ENCODE assay signal across 28 cellular contexts in genomic region chr7:49308787-49309186, GRCh38.
"Had no signal": no experiment of that assay in that cellular context is flagged by ENCODE, and none has a peak within 500 bp of the region (broad histone marks: within the 10 kb centered on the region; RNA-seq: fewer than 3 reads in every experiment).

No MANE protein-coding gene starts in this region.

- H3K4me3 Mint-ChIP-seq: activated CD4-positive, alpha-beta memory T cell treated with anti-CD3 and anti-CD28 coated beads, Interleukin-2, amount 10 ng/mL, durations not matched to agents 7 days and 5 days; activated CD4-positive, alpha-beta T cell treated with anti-CD3 and anti-CD28 coated beads for 36 hours; activated CD4-positive, alpha-beta T cell treated with anti-CD3 and anti-CD28 coated beads, Interleukin-2, amount 10 ng/mL, durations not matched to agents 24 days and 14 days; activated naive CD4-positive, alpha-beta T cell treated with anti-CD3 and anti-CD28 coated beads for 36 hours; activated naive CD8-positive, alpha-beta T cell treated with anti-CD3 and anti-CD28 coated beads, Interleukin-2, amount 10 ng/mL, durations not matched to agents 7 days and 5 days; activated T-cell treated with anti-CD3 and anti-CD28 coated beads, Interleukin-2, amount 50 U/mL, for 4 hours; activated T-helper 17 cell treated with anti-CD3 and anti-CD28 coated beads, Interleukin-2, amount 50 U/mL, for 72 hours; effector memory CD8-positive, alpha-beta T cell had no signal

- H3K36me3 ChIP-seq: esophagus squamous epithelium, gastroesophageal sphincter, heart right ventricle had no signal

- H3K27ac ChIP-seq: body of pancreas, epithelial cell of prostate, esophagus squamous epithelium, gastroesophageal sphincter, heart right ventricle, hepatocyte had no signal

- H3K27me3 ChIP-seq: body of pancreas, esophagus squamous epithelium, gastroesophageal sphincter, heart right ventricle, hepatocyte had no signal

- H3K9me3 Mint-ChIP-seq: activated CD4-positive, alpha-beta T cell treated with anti-CD3 and anti-CD28 coated beads, Interleukin-2, amount 10 ng/mL, durations not matched to agents 24 days and 14 days had no signal

- H3K79me2 ChIP-seq: hepatocyte had no signal

- H2AFZ ChIP-seq: hepatocyte had no signal

- H3K4me3 ChIP-seq: body of pancreas, esophagus squamous epithelium, gastroesophageal sphincter, heart right ventricle, hepatocyte had no signal

- H3K27ac Mint-ChIP-seq: activated CD4-positive, alpha-beta memory T cell treated with anti-CD3 and anti-CD28 coated beads, Interleukin-2, amount 10 ng/mL, durations not matched to agents 7 days and 5 days; activated CD4-positive, alpha-beta T cell treated with anti-CD3 and anti-CD28 coated beads for 36 hours; activated CD4-positive, alpha-beta T cell treated with anti-CD3 and anti-CD28 coated beads, Interleukin-2, amount 10 ng/mL, durations not matched to agents 24 days and 14 days; activated naive CD4-positive, alpha-beta T cell treated with anti-CD3 and anti-CD28 coated beads for 36 hours; activated naive CD4-positive, alpha-beta T cell treated with anti-CD3 and anti-CD28 coated beads, Interleukin-2, amount 50 U/mL, for 72 hours; activated naive CD8-positive, alpha-beta T cell treated with anti-CD3 and anti-CD28 coated beads, Interleukin-2, amount 10 ng/mL, durations not matched to agents 7 days and 5 days; activated T-helper 17 cell treated with anti-CD3 and anti-CD28 coated beads, Interleukin-2, amount 50 U/mL, for 72 hours; effector memory CD8-positive, alpha-beta T cell had no signal

- H3K9me3 ChIP-seq: body of pancreas, esophagus squamous epithelium, gastroesophageal sphincter, heart right ventricle had no signal

- H3K4me1 Mint-ChIP-seq: activated CD4-positive, alpha-beta memory T cell treated with anti-CD3 and anti-CD28 coated beads, Interleukin-2, amount 10 ng/mL, durations not matched to agents 7 days and 5 days; activated CD4-positive, alpha-beta T cell treated with anti-CD3 and anti-CD28 coated beads for 36 hours; activated CD4-positive, alpha-beta T cell treated with anti-CD3 and anti-CD28 coated beads, Interleukin-2, amount 10 ng/mL, durations not matched to agents 24 days and 14 days; activated naive CD8-positive, alpha-beta T cell treated with anti-CD3 and anti-CD28 coated beads, Interleukin-2, amount 10 ng/mL, durations not matched to agents 7 days and 5 days; activated T-helper 17 cell treated with anti-CD3 and anti-CD28 coated beads, Interleukin-2, amount 50 U/mL, for 72 hours had no signal

- H3K36me3 Mint-ChIP-seq: activated naive CD8-positive, alpha-beta T cell treated with anti-CD3 and anti-CD28 coated beads, Interleukin-2, amount 10 ng/mL, durations not matched to agents 7 days and 5 days had no signal

- H3K4me1 ChIP-seq: body of pancreas, esophagus squamous epithelium, gastroesophageal sphincter, heart right ventricle had no signal

- H3K4me2 ChIP-seq: hepatocyte had no signal

- FAIRE-seq: colon, endothelial cell of umbilical vein had no signal

- DNase-seq: activated CD4-positive, alpha-beta memory T cell treated with anti-CD3 and anti-CD28 coated beads, Interleukin-2, amount 10 ng/mL, durations not matched to agents 7 days and 5 days; activated CD4-positive, alpha-beta T cell treated with anti-CD3 and anti-CD28 coated beads for 36 hours; activated CD4-positive, alpha-beta T cell treated with anti-CD3 and anti-CD28 coated beads, Interleukin-2, amount 10 ng/mL, durations not matched to agents 24 days and 14 days; activated CD4-positive, CD25-positive, alpha-beta regulatory T cell; activated CD4-positive, CD25-positive, alpha-beta regulatory T cell treated with anti-CD3 and anti-CD28 coated beads, Interleukin-2, amount 50 U/mL, for 72 hours; activated effector memory CD4-positive, alpha-beta T cell treated with Interleukin-2 at 50 U/mL for 16 hours; activated gamma-delta T cell treated with Interleukin-2 at 50 U/mL for 16 hours; activated naive CD4-positive, alpha-beta T cell treated with anti-CD3 and anti-CD28 coated beads for 36 hours; activated naive CD8-positive, alpha-beta T cell treated with anti-CD3 and anti-CD28 coated beads, Interleukin-2, amount 10 ng/mL, durations not matched to agents 7 days and 5 days; activated T-cell treated with anti-CD3 and anti-CD28 coated beads, Interleukin-2, amount 50 U/mL, for 4 hours; anterior cingulate cortex; body of pancreas; caudate nucleus; cortex of kidney; dermis blood vessel endothelial cell; effector CD4-positive, alpha-beta T cell; effector memory CD8-positive, alpha-beta T cell; esophagus squamous epithelium; foreskin melanocyte; heart right ventricle; T-helper 2 cell had no signal

- ATAC-seq: activated CD4-positive, alpha-beta T cell treated with anti-CD3 and anti-CD28 coated beads for 36 hours; activated naive CD4-positive, alpha-beta T cell treated with anti-CD3 and anti-CD28 coated beads, Interleukin-2, amount 50 U/mL, for 72 hours; activated T-cell treated with anti-CD3 and anti-CD28 coated beads, Interleukin-2, amount 50 U/mL, for 4 hours; activated T-helper 17 cell treated with anti-CD3 and anti-CD28 coated beads, Interleukin-2, amount 50 U/mL, for 72 hours; body of pancreas; effector memory CD8-positive, alpha-beta T cell; gastroesophageal sphincter; heart right ventricle had no signal

- H3K27me3 Mint-ChIP-seq: activated CD4-positive, alpha-beta memory T cell treated with anti-CD3 and anti-CD28 coated beads, Interleukin-2, amount 10 ng/mL, durations not matched to agents 7 days and 5 days; activated CD4-positive, alpha-beta T cell treated with anti-CD3 and anti-CD28 coated beads for 36 hours; activated CD4-positive, alpha-beta T cell treated with anti-CD3 and anti-CD28 coated beads, Interleukin-2, amount 10 ng/mL, durations not matched to agents 24 days and 14 days; activated naive CD8-positive, alpha-beta T cell treated with anti-CD3 and anti-CD28 coated beads, Interleukin-2, amount 10 ng/mL, durations not matched to agents 7 days and 5 days; activated T-helper 17 cell treated with anti-CD3 and anti-CD28 coated beads, Interleukin-2, amount 50 U/mL, for 72 hours; effector memory CD8-positive, alpha-beta T cell had no signal
